ENCODE assay signal across 8 cellular contexts in the genomic region with DNA sequence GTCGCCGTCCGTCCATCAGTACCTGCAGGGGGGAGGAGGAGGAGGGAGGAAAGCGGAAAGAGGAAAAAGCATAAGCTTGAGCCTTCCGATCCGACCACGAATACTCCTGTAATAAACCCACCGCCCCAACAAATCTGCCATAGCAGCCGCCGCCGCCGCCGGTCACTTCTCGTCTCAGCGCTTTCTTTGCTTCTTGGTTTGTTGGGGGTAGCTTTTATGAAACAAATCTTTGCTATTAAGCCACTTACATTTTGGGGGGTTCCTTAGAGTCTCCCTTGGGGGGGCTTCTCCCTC. TPM values are rescaled to one million over a fixed set of nuclear protein-coding genes. Genes with fewer than 3 reads are reported as not detected.
DNase-seq lines count a peak whose midpoint lies in the region; ATAC-seq and TF ChIP-seq lines count a peak whose summit lies in the region.

No MANE protein-coding gene starts in this region.

- ATAC-seq in GM19023 (IDR thresholded peaks at IDR 0.05; ENCODE audit: unreplicated experiment) (peak; percentile 16), psoas muscle (no peak), HG03159 (IDR thresholded peaks at IDR 0.05; ENCODE audit: unreplicated experiment) (no peak)
- ATAC-seq in activated CD4-positive, CD25-positive, alpha-beta regulatory T cell treated with anti-CD3 and anti-CD28 coated beads, Interleukin-2, amount 50 U/mL, for 24 hours = no peak

- peak overlapping the region; percentile 69 for H3K4me3 Mint-ChIP-seq in endodermal cell

- no peaks in the 10 kb centered on the region for H3K36me3 Mint-ChIP-seq in endodermal cell (ENCODE audit: low read depth)

- peaks cover 6% of the 10 kb centered on the region for H3K4me1 ChIP-seq in endodermal cell (ENCODE audit: control insufficient read depth, insufficient read depth, low read length)
- no peaks in the 10 kb centered on the region for H3K4me1 ChIP-seq in psoas muscle

- DNase-seq in HL-60 (ENCODE audit: low read depth in 1 of 2, low spot score in 1 of 2) = no peak
- DNase-seq in endodermal cell = no peak
- no peak for DNase-seq in psoas muscle
- DNase-seq in stimulated activated CD4-positive, alpha-beta T cell treated with anti-CD3 and anti-CD28 coated beads, Interleukin-4, amount 100 ng/mL, for 24 hours = no peak
- DNase-seq in medulla oblongata (ENCODE audit: extremely low spot score) = no peak

- H3K36me3 ChIP-seq in endodermal cell (ENCODE audit: control insufficient read depth, insufficient read depth, low read length) (no peaks in the 10 kb centered on the region), psoas muscle (ENCODE audit: insufficient read depth in 1 of 2, low read depth in 1 of 2) (no peaks in the 10 kb centered on the region)

- H3K27me3 ChIP-seq in HL-60 (ENCODE audit: insufficient read depth, poor library complexity, severe bottlenecking) (peaks cover 35% of the 10 kb centered on the region), endodermal cell (ENCODE audit: control insufficient read depth, insufficient read depth, low read length, poor library complexity, severe bottlenecking) (peaks cover 77% of the 10 kb centered on the region), psoas muscle (ENCODE audit: insufficient read depth in 3 of 3, low read length in 2 of 3) (peaks cover 0 to 36% (median 0%) of the 10 kb centered on the region in 3 donors)

- intact Hi-C loops in psoas muscle (cut with DNase I) = loop anchor here in 1 of 2 donors (5.0 kb wide), 1 partner anchor 322 kb away; no protein-coding TSS in a partner anchor

- H3K4me3 ChIP-seq in HL-60 (replicated peaks; ENCODE audit: insufficient read depth, low read length) (peak overlapping the region; percentile 54), endodermal cell (ENCODE audit: low read length) (peak overlapping the region; percentile 86), psoas muscle (peak overlapping the region; percentile 72)

- peaks cover 81% of the 10 kb centered on the region for H3K27me3 Mint-ChIP-seq in endodermal cell (ENCODE audit: insufficient read depth)

- peak overlapping the region; percentile 61 for H3K9ac ChIP-seq in endodermal cell (ENCODE audit: extremely low read depth, low read length, poor library complexity, severe bottlenecking)

- 1% methylated on average over 14 of the region's 15 CpGs; no CpG with 5 or more reads in 1 of the 2 experiments for WGBS in endodermal cell (ENCODE audit: insufficient coverage in 1 of 2, insufficient read length in 1 of 2), 2 experiments
- 0% methylated on average over 12 to 15 of the region's 15 CpGs for WGBS in psoas muscle, 3 donors

- TF ChIP-seq CTCF in HL-60 (IDR thresholded peaks at IDR 0.05; ENCODE audit: insufficient read depth, low read length) = no peak
- no peak for TF ChIP-seq CTCF in endodermal cell (conservative IDR thresholded peaks at IDR 0.05)
- TF ChIP-seq CTCF in psoas muscle (IDR thresholded peaks at IDR 0.05) = no peak

- H3K9me3 ChIP-seq in endodermal cell (ENCODE audit: control insufficient read depth, low read length) (no peaks in the 10 kb centered on the region), psoas muscle (no peaks in the 10 kb centered on the region)

- H3K4me1 Mint-ChIP-seq in endodermal cell = peaks cover 27% of the 10 kb centered on the region

- H3K27ac Mint-ChIP-seq in endodermal cell = no peak overlapping the region

- no peaks in the 10 kb centered on the region for H3K9me3 Mint-ChIP-seq in endodermal cell

- H3K27ac ChIP-seq in HL-60 (replicated peaks) = no peak overlapping the region
- peak overlapping the region; percentile 35 for H3K27ac ChIP-seq in endodermal cell (ENCODE audit: low read depth, low read length)
- H3K27ac ChIP-seq in psoas muscle = no peak overlapping the region

RNA-seq across cellular contexts. Expression of a gene that starts 0.3 kb away (rescaled TPM):
- 1 to 10 TPM in 1 of 2 donors, under 1 TPM in 1; 0.33 to 1.3 TPM for total RNA-seq in endodermal cell
- polyA plus RNA-seq in endodermal cell (2013, experiment 1 of 2) = 5.0 TPM
- polyA plus RNA-seq in endodermal cell (2013, experiment 2 of 2) = 3.6 TPM
- under 1 TPM; 0.20 to 0.39 (median 0.27) TPM for total RNA-seq in psoas muscle
- polyA plus RNA-seq in psoas muscle = under 1 TPM in 2 of 3 donors, not detected in 1; 0.10 to 0.14 TPM
